ENCODE assay signal across 8 cellular contexts in the genomic region with DNA sequence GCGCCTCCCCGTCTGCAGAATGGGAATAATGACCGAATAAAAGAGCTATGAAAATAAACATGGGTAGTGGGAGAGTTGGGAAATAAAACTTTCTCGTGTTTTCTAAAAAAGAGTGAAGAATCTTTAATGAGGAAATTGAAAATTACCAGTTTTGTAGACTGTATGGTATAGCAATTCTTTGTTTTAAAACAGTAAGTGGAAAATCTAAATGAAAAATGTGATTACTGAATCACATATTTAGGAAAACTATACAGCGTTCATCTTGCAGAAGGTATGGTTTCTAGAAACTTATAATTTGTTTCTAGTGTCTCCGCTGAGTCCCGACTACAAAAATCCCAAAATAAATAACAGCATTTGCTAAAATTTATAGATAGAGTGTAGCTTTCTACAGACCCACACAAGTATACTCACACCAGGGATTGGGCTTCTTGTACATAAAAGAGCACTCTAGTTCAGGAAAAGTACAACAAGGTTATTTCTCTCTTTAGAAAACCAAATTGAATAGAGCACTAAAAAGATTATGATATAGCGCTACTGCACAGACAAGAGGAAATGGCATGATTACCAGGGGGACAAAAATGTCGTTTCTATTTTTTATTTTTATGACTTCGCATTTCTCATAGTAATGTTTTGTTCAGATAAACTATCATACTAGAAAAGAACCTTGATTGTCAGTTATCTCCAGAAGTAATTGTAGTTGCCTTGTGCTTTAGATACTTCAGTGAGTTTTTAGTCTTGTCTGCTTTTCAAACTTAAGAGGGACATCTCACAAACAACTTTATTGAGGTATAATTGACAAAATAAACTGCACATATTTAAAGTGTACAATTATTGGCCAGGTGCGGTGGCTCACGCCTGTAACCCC. TPM values are rescaled to one million over a fixed set of nuclear protein-coding genes. Genes with fewer than 3 reads are reported as not detected.
DNase-seq lines count a peak whose midpoint lies in the region; ATAC-seq lines count a peak whose summit lies in the region.

No MANE protein-coding gene starts in this region.

- peaks cover 43% of the 10 kb centered on the region for H3K4me1 Mint-ChIP-seq in T-helper 2 cell treated with Interferon-gamma antibody and Interleukin-4, amounts not matched to agents 5 μg/mL and 100 μg/mL, for 36 hours (ENCODE audit: low read depth)
- H3K4me1 Mint-ChIP-seq in activated T-helper 17 cell treated with anti-CD3 and anti-CD28 coated beads, Interleukin-2, amount 50 U/mL, for 72 hours, result peaks cover 35% of the 10 kb centered on the region
- peaks cover 33 to 40% of the 10 kb centered on the region in 2 donors for H3K4me1 Mint-ChIP-seq in immature natural killer cell

- DNase-seq in T-helper 2 cell treated with Interferon-gamma antibody and Interleukin-4, amounts not matched to agents 5 μg/mL and 100 μg/mL, for 36 hours (ENCODE audit: low spot score), result no peak
- no peak for DNase-seq in T-helper 2 cell
- no peak for DNase-seq in immature natural killer cell
- no peak for DNase-seq in substantia nigra (lab: John Stamatoyannopoulos, UW)

- peak overlapping the region; percentile 66 for H3K27ac ChIP-seq in substantia nigra (ENCODE audit: low read depth, low read length, poor library complexity, severe bottlenecking)

- H3K9me3 Mint-ChIP-seq in T-helper 2 cell treated with Interferon-gamma antibody and Interleukin-4, amounts not matched to agents 5 μg/mL and 100 μg/mL, for 36 hours, result no peaks in the 10 kb centered on the region
- H3K9me3 Mint-ChIP-seq in activated T-helper 17 cell treated with anti-CD3 and anti-CD28 coated beads, Interleukin-2, amount 50 U/mL, for 72 hours, result no peaks in the 10 kb centered on the region
- no peaks in the 10 kb centered on the region for H3K9me3 Mint-ChIP-seq in immature natural killer cell

- peak overlapping the region; percentile 85 for H3K4me3 Mint-ChIP-seq in T-helper 2 cell treated with Interferon-gamma antibody and Interleukin-4, amounts not matched to agents 5 μg/mL and 100 μg/mL, for 36 hours
- H3K4me3 Mint-ChIP-seq in activated T-helper 17 cell treated with anti-CD3 and anti-CD28 coated beads, Interleukin-2, amount 50 U/mL, for 72 hours, result peak overlapping the region; percentile 99
- peak overlapping the region; percentile 89 to 95 (median 91) for H3K4me3 Mint-ChIP-seq in immature natural killer cell

- H3K27me3 Mint-ChIP-seq in T-helper 2 cell treated with Interferon-gamma antibody and Interleukin-4, amounts not matched to agents 5 μg/mL and 100 μg/mL, for 36 hours (ENCODE audit: low read depth), result no peaks in the 10 kb centered on the region
- no peaks in the 10 kb centered on the region for H3K27me3 Mint-ChIP-seq in activated T-helper 17 cell treated with anti-CD3 and anti-CD28 coated beads, Interleukin-2, amount 50 U/mL, for 72 hours
- peaks cover 4 to 17% (median 7%) of the 10 kb centered on the region in 3 donors for H3K27me3 Mint-ChIP-seq in immature natural killer cell (ENCODE audit: low read depth in 3 of 3)

- ATAC-seq in activated T-helper 17 cell treated with anti-CD3 and anti-CD28 coated beads, Interleukin-2, amount 50 U/mL, for 72 hours (replicated peaks), result no peak
- ATAC-seq in HG03097 (IDR thresholded peaks at IDR 0.05; ENCODE audit: low FRiP score, unreplicated experiment) (no peak), GM18517 (IDR thresholded peaks at IDR 0.05; ENCODE audit: unreplicated experiment) (no peak), GM18511 (IDR thresholded peaks at IDR 0.05; ENCODE audit: unreplicated experiment) (no peak)

- peak overlapping the region; percentile 87 for H3K27ac Mint-ChIP-seq in T-helper 2 cell treated with Interferon-gamma antibody and Interleukin-4, amounts not matched to agents 5 μg/mL and 100 μg/mL, for 36 hours
- H3K27ac Mint-ChIP-seq in activated T-helper 17 cell treated with anti-CD3 and anti-CD28 coated beads, Interleukin-2, amount 50 U/mL, for 72 hours, result peak overlapping the region; percentile 84
- H3K27ac Mint-ChIP-seq in immature natural killer cell, result peak overlapping the region; percentile 85 to 93 (median 86)

- no peaks in the 10 kb centered on the region for H3K36me3 Mint-ChIP-seq in T-helper 2 cell treated with Interferon-gamma antibody and Interleukin-4, amounts not matched to agents 5 μg/mL and 100 μg/mL, for 36 hours (ENCODE audit: low read depth)
- H3K36me3 Mint-ChIP-seq in activated T-helper 17 cell treated with anti-CD3 and anti-CD28 coated beads, Interleukin-2, amount 50 U/mL, for 72 hours (ENCODE audit: low read depth), result peaks cover 22% of the 10 kb centered on the region
- no peaks in the 10 kb centered on the region for H3K36me3 Mint-ChIP-seq in immature natural killer cell

RNA-seq across cellular contexts. Expression of a gene that starts 1.0 kb away (rescaled TPM):
- total RNA-seq in activated T-helper 17 cell treated with anti-CD3 and anti-CD28 coated beads, Interleukin-2, amount 50 U/mL, for 72 hours, result 10 to 100 TPM; 54.5 to 64.0 TPM
- 10 to 100 TPM in 2 of 3 donors, 1 to 10 TPM in 1; 6.9 to 53.1 (median 26.2) TPM for polyA plus RNA-seq in immature natural killer cell
